1 cellular context compared by ENCODE assay signal in the genomic region with DNA sequence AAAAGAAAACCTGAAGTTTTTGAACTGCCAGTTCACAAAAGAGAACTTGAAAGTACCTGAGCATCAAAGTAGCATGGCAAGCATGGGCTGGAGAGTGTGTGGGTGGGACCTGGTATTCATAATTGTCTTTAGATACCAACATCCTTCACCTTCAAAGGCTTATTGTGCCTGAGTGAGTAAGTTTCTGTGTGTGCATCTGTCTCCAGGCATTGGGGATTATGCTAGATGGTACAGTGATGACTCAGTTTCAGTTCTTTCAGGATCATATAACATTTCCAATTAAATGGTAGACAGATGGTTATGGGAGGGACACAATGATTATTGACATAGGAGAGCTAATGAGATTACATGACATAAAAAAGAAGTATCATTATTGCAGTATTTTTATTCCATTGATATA.
TF ChIP-seq lines count a peak whose summit lies in the region.

No MANE protein-coding gene starts in this region.

TF ChIP-seq in GM12878, 131 proteins besides CTCF, POLR2A, EP300 and RAD21 (continued from another document):
- TF ChIP-seq, protein P1, sequence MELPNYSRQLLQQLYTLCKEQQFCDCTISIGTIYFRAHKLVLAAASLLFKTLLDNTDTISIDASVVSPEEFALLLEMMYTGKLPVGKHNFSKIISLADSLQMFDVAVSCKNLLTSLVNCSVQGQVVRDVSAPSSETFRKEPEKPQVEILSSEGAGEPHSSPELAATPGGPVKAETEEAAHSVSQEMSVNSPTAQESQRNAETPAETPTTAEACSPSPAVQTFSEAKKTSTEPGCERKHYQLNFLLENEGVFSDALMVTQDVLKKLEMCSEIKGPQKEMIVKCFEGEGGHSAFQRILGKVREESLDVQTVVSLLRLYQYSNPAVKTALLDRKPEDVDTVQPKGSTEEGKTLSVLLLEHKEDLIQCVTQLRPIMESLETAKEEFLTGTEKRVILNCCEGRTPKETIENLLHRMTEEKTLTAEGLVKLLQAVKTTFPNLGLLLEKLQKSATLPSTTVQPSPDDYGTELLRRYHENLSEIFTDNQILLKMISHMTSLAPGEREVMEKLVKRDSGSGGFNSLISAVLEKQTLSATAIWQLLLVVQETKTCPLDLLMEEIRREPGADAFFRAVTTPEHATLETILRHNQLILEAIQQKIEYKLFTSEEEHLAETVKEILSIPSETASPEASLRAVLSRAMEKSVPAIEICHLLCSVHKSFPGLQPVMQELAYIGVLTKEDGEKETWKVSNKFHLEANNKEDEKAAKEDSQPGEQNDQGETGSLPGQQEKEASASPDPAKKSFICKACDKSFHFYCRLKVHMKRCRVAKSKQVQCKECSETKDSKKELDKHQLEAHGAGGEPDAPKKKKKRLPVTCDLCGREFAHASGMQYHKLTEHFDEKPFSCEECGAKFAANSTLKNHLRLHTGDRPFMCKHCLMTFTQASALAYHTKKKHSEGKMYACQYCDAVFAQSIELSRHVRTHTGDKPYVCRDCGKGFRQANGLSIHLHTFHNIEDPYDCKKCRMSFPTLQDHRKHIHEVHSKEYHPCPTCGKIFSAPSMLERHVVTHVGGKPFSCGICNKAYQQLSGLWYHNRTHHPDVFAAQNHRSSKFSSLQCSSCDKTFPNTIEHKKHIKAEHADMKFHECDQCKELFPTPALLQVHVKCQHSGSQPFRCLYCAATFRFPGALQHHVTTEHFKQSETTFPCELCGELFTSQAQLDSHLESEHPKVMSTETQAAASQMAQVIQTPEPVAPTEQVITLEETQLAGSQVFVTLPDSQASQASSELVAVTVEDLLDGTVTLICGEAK (IDR thresholded peaks at IDR 0.05; ENCODE audit: borderline replicate concordance) = no peak
- TF ChIP-seq KAT2A (conservative IDR thresholded peaks at IDR 0.05; ENCODE audit: control insufficient read depth, low read depth, low read length) = no peak
- no peak for TF ChIP-seq ZZZ3 (IDR thresholded peaks at IDR 0.05; ENCODE audit: control insufficient read depth, insufficient read length, low read depth)
- TF ChIP-seq, protein P2, sequence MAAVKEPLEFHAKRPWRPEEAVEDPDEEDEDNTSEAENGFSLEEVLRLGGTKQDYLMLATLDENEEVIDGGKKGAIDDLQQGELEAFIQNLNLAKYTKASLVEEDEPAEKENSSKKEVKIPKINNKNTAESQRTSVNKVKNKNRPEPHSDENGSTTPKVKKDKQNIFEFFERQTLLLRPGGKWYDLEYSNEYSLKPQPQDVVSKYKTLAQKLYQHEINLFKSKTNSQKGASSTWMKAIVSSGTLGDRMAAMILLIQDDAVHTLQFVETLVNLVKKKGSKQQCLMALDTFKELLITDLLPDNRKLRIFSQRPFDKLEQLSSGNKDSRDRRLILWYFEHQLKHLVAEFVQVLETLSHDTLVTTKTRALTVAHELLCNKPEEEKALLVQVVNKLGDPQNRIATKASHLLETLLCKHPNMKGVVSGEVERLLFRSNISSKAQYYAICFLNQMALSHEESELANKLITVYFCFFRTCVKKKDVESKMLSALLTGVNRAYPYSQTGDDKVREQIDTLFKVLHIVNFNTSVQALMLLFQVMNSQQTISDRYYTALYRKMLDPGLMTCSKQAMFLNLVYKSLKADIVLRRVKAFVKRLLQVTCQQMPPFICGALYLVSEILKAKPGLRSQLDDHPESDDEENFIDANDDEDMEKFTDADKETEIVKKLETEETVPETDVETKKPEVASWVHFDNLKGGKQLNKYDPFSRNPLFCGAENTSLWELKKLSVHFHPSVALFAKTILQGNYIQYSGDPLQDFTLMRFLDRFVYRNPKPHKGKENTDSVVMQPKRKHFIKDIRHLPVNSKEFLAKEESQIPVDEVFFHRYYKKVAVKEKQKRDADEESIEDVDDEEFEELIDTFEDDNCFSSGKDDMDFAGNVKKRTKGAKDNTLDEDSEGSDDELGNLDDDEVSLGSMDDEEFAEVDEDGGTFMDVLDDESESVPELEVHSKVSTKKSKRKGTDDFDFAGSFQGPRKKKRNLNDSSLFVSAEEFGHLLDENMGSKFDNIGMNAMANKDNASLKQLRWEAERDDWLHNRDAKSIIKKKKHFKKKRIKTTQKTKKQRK (IDR thresholded peaks at IDR 0.05; ENCODE audit: low read depth, low read length) = no peak
- TF ChIP-seq KDM1A (IDR thresholded peaks at IDR 0.05; ENCODE audit: borderline replicate concordance) = no peak
- no peak for TF ChIP-seq NFXL1 (IDR thresholded peaks at IDR 0.05; ENCODE audit: borderline replicate concordance)
- TF ChIP-seq, protein P3, sequence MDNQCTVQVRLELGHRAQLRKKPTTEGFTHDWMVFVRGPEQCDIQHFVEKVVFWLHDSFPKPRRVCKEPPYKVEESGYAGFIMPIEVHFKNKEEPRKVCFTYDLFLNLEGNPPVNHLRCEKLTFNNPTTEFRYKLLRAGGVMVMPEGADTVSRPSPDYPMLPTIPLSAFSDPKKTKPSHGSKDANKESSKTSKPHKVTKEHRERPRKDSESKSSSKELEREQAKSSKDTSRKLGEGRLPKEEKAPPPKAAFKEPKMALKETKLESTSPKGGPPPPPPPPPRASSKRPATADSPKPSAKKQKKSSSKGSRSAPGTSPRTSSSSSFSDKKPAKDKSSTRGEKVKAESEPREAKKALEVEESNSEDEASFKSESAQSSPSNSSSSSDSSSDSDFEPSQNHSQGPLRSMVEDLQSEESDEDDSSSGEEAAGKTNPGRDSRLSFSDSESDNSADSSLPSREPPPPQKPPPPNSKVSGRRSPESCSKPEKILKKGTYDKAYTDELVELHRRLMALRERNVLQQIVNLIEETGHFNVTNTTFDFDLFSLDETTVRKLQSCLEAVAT (IDR thresholded peaks at IDR 0.05) = no peak
- no peak for TF ChIP-seq RBBP5 (conservative IDR thresholded peaks at IDR 0.05)
- TF ChIP-seq JUNB (IDR thresholded peaks at IDR 0.05) = peak; percentile 25; the same call in 1 of the 2 replicates
- no peak for TF ChIP-seq RCOR1 (conservative IDR thresholded peaks at IDR 0.05; ENCODE audit: low read depth, low read length)
- TF ChIP-seq PAX5 (IDR thresholded peaks at IDR 0.05; ENCODE audit: borderline replicate concordance, low read depth, low read length) = no peak
- no peak for TF ChIP-seq EED (IDR thresholded peaks at IDR 0.05; ENCODE audit: low read depth)
- TF ChIP-seq CBFB (IDR thresholded peaks at IDR 0.05; ENCODE audit: low read depth) = no peak
- TF ChIP-seq BRCA1 (IDR thresholded peaks at IDR 0.05; ENCODE audit: low read depth, low read length) = no peak
- no peak for TF ChIP-seq HDGF (IDR thresholded peaks at IDR 0.05)
- 0 out of 2 replicates have a peak, but pooled peaks have one; percentile 24 for TF ChIP-seq RUNX3 (IDR thresholded peaks at IDR 0.05; ENCODE audit: low read length)
- TF ChIP-seq POLR2AphosphoS5 (IDR thresholded peaks at IDR 0.05; ENCODE audit: low read length) = no peak
- no peak for TF ChIP-seq NR2C2 (IDR thresholded peaks at IDR 0.05; ENCODE audit: borderline replicate concordance, control insufficient read depth, insufficient read length, low read depth)
- peak in 1 of 2 experiments; percentile 12; a peak in 1 of 4 replicates for TF ChIP-seq IKZF2 (IDR thresholded peaks at IDR 0.05)
- no peak for TF ChIP-seq FOXM1 (IDR thresholded peaks at IDR 0.05; ENCODE audit: low read depth, low read length)
- 0 out of 2 replicates have a peak, but pooled peaks have one; percentile 31 for TF ChIP-seq IKZF1 (conservative IDR thresholded peaks at IDR 0.05)
- no peak for TF ChIP-seq TAF1 (IDR thresholded peaks at IDR 0.05; ENCODE audit: borderline replicate concordance, low read depth, low read length)
- no peak for TF ChIP-seq GATAD2B (conservative IDR thresholded peaks at IDR 0.05; ENCODE audit: low read depth)
